Comparison of ENCODE assay signal across 9 cellular contexts in genomic region chr10:110426294-110427153, GRCh38.
DNase-seq lines count a peak whose midpoint lies in the region; ATAC-seq and TF ChIP-seq lines count a peak whose summit lies in the region.
"Had no signal": no experiment of that assay in that cellular context is flagged by ENCODE, and none has a peak within 500 bp of the region (broad histone marks: within the 10 kb centered on the region; RNA-seq: fewer than 3 reads in every experiment).

No MANE protein-coding gene starts in this region.

- H3K36me3 ChIP-seq in KMS-11 (ENCODE audit: insufficient read depth) (no peaks in the 10 kb centered on the region), brain microvascular endothelial cell (replicated peaks) (no peaks in the 10 kb centered on the region)
- H3K36me3 ChIP-seq in naive thymus-derived CD4-positive, alpha-beta T cell (ENCODE audit: control insufficient read depth in 2 of 3, insufficient read depth in 3 of 3, low read length in 3 of 3), result no peaks in the 10 kb centered on the region
- H3K36me3 ChIP-seq: Peyer's patch had no signal

- intact Hi-C loops in naive thymus-derived CD4-positive, alpha-beta T cell (cut with micrococcal nuclease), result loop anchor here in 1 of 2 donors (1.0 to 5.0 kb wide), 2 partner anchors 12 to 114 kb away; no protein-coding TSS in a partner anchor

- no peak overlapping the region for H2AFZ ChIP-seq in KMS-11 (ENCODE audit: low read depth)

- H3K4me1 Mint-ChIP-seq in naive thymus-derived CD4-positive, alpha-beta T cell, result peaks cover 0 to 37% (median 4%) of the 10 kb centered on the region in 7 donors

- H3K9ac ChIP-seq in KMS-11, result no peak overlapping the region

- H3K27ac Mint-ChIP-seq in naive thymus-derived CD4-positive, alpha-beta T cell, result peak overlapping the region in 1 of 9 donors; percentile 75

- no peaks in the 10 kb centered on the region for H3K9me3 Mint-ChIP-seq in naive thymus-derived CD4-positive, alpha-beta T cell

- peak; percentile 99 for DNase-seq in Caki2 (ENCODE audit: low read depth)
- DNase-seq in brain microvascular endothelial cell, result peak; percentile 93
- DNase-seq in naive thymus-derived CD4-positive, alpha-beta T cell, result no peak
- DNase-seq in putamen (ENCODE audit: low spot score), result no peak
- DNase-seq in inferior parietal cortex (ENCODE audit: extremely low spot score), result no peak
- no peak for DNase-seq in HPDE6-E6E7 (ENCODE audit: extremely low spot score)

- no peaks in the 10 kb centered on the region for H3K27me3 Mint-ChIP-seq in naive thymus-derived CD4-positive, alpha-beta T cell

- CTCF ChIA-PET in naive thymus-derived CD4-positive, alpha-beta T cell (lab: Charles Lee), result no interaction called here

- peak overlapping the region in 1 of 10 donors; percentile 26 for H3K4me3 Mint-ChIP-seq in naive thymus-derived CD4-positive, alpha-beta T cell

- peak; percentile 36 for ATAC-seq in naive thymus-derived CD4-positive, alpha-beta T cell
- no peak for ATAC-seq in GM21526 (IDR thresholded peaks at IDR 0.05; ENCODE audit: low FRiP score, unreplicated experiment)

- no peaks in the 10 kb centered on the region for H3K27me3 ChIP-seq in KMS-11 (ENCODE audit: insufficient read depth, low read depth)
- H3K27me3 ChIP-seq in brain microvascular endothelial cell (replicated peaks), result no peaks in the 10 kb centered on the region
- no peaks in the 10 kb centered on the region for H3K27me3 ChIP-seq in naive thymus-derived CD4-positive, alpha-beta T cell (ENCODE audit: control insufficient read depth in 2 of 2, insufficient read depth in 2 of 2, low read length in 2 of 2)
- H3K27me3 ChIP-seq: Peyer's patch had no signal

- TF ChIP-seq CTCF in KMS-11 (conservative IDR thresholded peaks at IDR 0.05; ENCODE audit: low read depth, low read length) (no peak), brain microvascular endothelial cell (IDR thresholded peaks at IDR 0.05; ENCODE audit: low read depth, low read length, missing control alignments) (peak; percentile 19)

- POLR2A ChIA-PET in naive thymus-derived CD4-positive, alpha-beta T cell (lab: Charles Lee), result no interaction called here

- H3K4me2 ChIP-seq in KMS-11, result peak overlapping the region; percentile 49; the same call in 1 of the 2 replicates

- H3K4me3 ChIP-seq in KMS-11 (IDR thresholded peaks at IDR 0.05; ENCODE audit: insufficient read depth, low read depth, low read length), result no peak overlapping the region
- H3K4me3 ChIP-seq in brain microvascular endothelial cell (ENCODE audit: low read depth, low read length), result no peak overlapping the region
- no peak overlapping the region for H3K4me3 ChIP-seq in naive thymus-derived CD4-positive, alpha-beta T cell (ENCODE audit: low read length)
- H3K4me3 ChIP-seq: Peyer's patch had no signal

- no peaks in the 10 kb centered on the region for H3K9me3 ChIP-seq in naive thymus-derived CD4-positive, alpha-beta T cell (ENCODE audit: control insufficient read depth in 2 of 3, low read length in 3 of 3)
- H3K9me3 ChIP-seq: Peyer's patch had no signal

- H4K20me1 ChIP-seq in KMS-11 (ENCODE audit: insufficient read depth), result no peaks in the 10 kb centered on the region

- in situ Hi-C loops in Caki2 (cut with HindIII; ENCODE audit: low pct_unique_long_range_greater_than_20kb, low sequenced_read_pairs), result no loop called here
- in situ Hi-C loops in brain microvascular endothelial cell (cut with HindIII; ENCODE audit: low pct_ligation_motif_present, low sequenced_read_pairs), result no loop called here

- H3K27ac ChIP-seq in KMS-11, result peak overlapping the region; percentile 42; the same call in 1 of the 2 replicates
- peak overlapping the region; percentile 98 for H3K27ac ChIP-seq in brain microvascular endothelial cell
- no peak overlapping the region for H3K27ac ChIP-seq in naive thymus-derived CD4-positive, alpha-beta T cell (ENCODE audit: low read depth, low read length)

- H3K36me3 Mint-ChIP-seq in naive thymus-derived CD4-positive, alpha-beta T cell, result no peaks in the 10 kb centered on the region

- H3K79me2 ChIP-seq in KMS-11 (ENCODE audit: insufficient read depth, low read depth), result no peaks in the 10 kb centered on the region

- H3K4me1 ChIP-seq in KMS-11 (ENCODE audit: low read depth, poor library complexity, severe bottlenecking), result peaks cover 59% of the 10 kb centered on the region
- peaks cover 0 to under 1% of the 10 kb centered on the region in 2 donors for H3K4me1 ChIP-seq in naive thymus-derived CD4-positive, alpha-beta T cell (ENCODE audit: control insufficient read depth in 2 of 2, insufficient read depth in 2 of 2, low read length in 2 of 2)

Comparison
In these comparisons a context has a peak if more than half of its experiments do, and no peak if none do; other contexts are left out.
1. DNase-seq: peak in Caki2 (single experiment) and brain microvascular endothelial cell (single experiment); none in naive thymus-derived CD4-positive, alpha-beta T cell (0 of 9), putamen (single experiment), inferior parietal cortex (single experiment) and HPDE6-E6E7 (single experiment).